ENCODE assay signal across 17 cellular contexts in genomic region chr18:35172451-35173035, GRCh38.
"Had no signal": no experiment of that assay in that cellular context is flagged by ENCODE, and none has a peak within 500 bp of the region (broad histone marks: within the 10 kb centered on the region; RNA-seq: fewer than 3 reads in every experiment).

No MANE protein-coding gene starts in this region.

- H3K27me3 ChIP-seq: dorsolateral prefrontal cortex, left lung, neutrophil, transverse colon, vagina had no signal

- ATAC-seq: naive thymus-derived CD4-positive, alpha-beta T cell had no signal

- H3K4me1 ChIP-seq: vagina had no signal

- H3K9me3 ChIP-seq: left lung, neutrophil, transverse colon, vagina had no signal

- H3K27ac ChIP-seq: left lung, neutrophil, skin epidermis, transverse colon, vagina had no signal

- H3K36me3 ChIP-seq: left lung, neutrophil, transverse colon, vagina had no signal

- DNase-seq: activated CD4-positive, alpha-beta memory T cell treated with anti-CD3 and anti-CD28 coated beads, Interleukin-2, amount 10 ng/mL, durations not matched to agents 7 days and 5 days; activated naive CD4-positive, alpha-beta T cell treated with anti-CD3 and anti-CD28 coated beads, Interleukin-2, amount 50 U/mL, for 16 hours; activated T-cell treated with anti-CD3 and anti-CD28 coated beads, Interleukin-2, amount 50 U/mL, for 24 hours; dorsolateral prefrontal cortex; erythroblast; islet precursor cell; left lung; naive thymus-derived CD4-positive, alpha-beta T cell; posterior cingulate gyrus; stimulated activated CD4-positive, alpha-beta T cell treated with anti-CD3 and anti-CD28 coated beads, Interleukin-15, amount 100 ng/mL, for 24 hours; stimulated activated CD4-positive, alpha-beta T cell treated with anti-CD3 and anti-CD28 coated beads, Interleukin-4, amount 100 ng/mL, for 24 hours; stimulated activated naive CD4-positive, alpha-beta T cell; substantia nigra; transverse colon had no signal

- H3K4me3 ChIP-seq: dorsolateral prefrontal cortex, left lung, skin epidermis, transverse colon, vagina had no signal
